31 cellular contexts compared by ENCODE assay signal in the genomic region with DNA sequence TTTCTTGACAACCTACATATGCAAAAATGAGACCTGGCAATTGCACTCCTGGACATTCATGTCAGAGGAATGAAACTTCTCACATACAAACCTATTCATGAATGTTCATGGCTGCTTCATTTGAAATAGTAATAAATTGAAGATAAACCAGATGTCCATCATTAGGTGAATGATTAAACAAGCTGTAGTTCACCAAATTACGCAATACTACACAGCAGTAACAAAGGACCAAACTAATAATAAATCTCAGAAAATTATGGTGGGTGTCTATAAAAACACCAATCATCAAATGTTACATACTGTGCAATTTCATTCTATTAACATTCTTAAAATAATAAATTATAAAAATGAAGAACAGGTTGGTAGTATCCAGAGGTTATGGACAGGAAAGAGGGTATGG. TPM values are rescaled to one million over a fixed set of nuclear protein-coding genes. Genes with fewer than 3 reads are reported as not detected.
"Had no signal": no experiment of that assay in that cellular context is flagged by ENCODE, and none has a peak within 500 bp of the region (broad histone marks: within the 10 kb centered on the region; RNA-seq: fewer than 3 reads in every experiment).

No MANE protein-coding gene starts in this region.

- DNase-seq: activated B cell treated with CpG ODN at 0.5 μM for 24 hours; activated CD4-positive, alpha-beta memory T cell treated with anti-CD3 and anti-CD28 coated beads, Interleukin-2, amount 10 ng/mL, durations not matched to agents 7 days and 5 days; activated CD4-positive, alpha-beta T cell treated with anti-CD3 and anti-CD28 coated beads for 48 hours; activated CD4-positive, alpha-beta T cell treated with anti-CD3 and anti-CD28 coated beads, Interleukin-2, amount 10 ng/mL, durations not matched to agents 7 days and 5 days; activated CD4-positive, alpha-beta T cell treated with anti-CD3 and anti-CD28 coated beads, Interleukin-2, amount 50 U/mL, for 48 hours; activated CD4-positive, CD25-positive, alpha-beta regulatory T cell treated with anti-CD3 and anti-CD28 coated beads, Interleukin-2, amount 50 U/mL, for 72 hours; activated CD8-positive, alpha-beta memory T cell treated with anti-CD3 and anti-CD28 coated beads for 24 hours; activated CD8-positive, alpha-beta memory T cell treated with anti-CD3 and anti-CD28 coated beads, Interleukin-2, amount 10 ng/mL, durations not matched to agents 7 days and 5 days; activated CD8-positive, alpha-beta memory T cell treated with anti-CD3 and anti-CD28 coated beads, Interleukin-2, amount 50 U/mL, for 48 hours; activated CD8-positive, alpha-beta T cell treated with anti-CD3 and anti-CD28 coated beads, Interleukin-2, amount 10 ng/mL, durations not matched to agents 7 days and 5 days; activated effector memory CD4-positive, alpha-beta T cell treated with Interleukin-2 at 50 U/mL for 16 hours; activated gamma-delta T cell; activated naive CD4-positive, alpha-beta T cell treated with anti-CD3 and anti-CD28 coated beads, Interleukin-2, amount 10 ng/mL, durations not matched to agents 7 days and 5 days; activated naive CD4-positive, alpha-beta T cell treated with Interleukin-2 at 50 U/mL for 16 hours; activated naive CD8-positive, alpha-beta T cell treated with anti-CD3 and anti-CD28 coated beads, Interleukin-2, amount 10 ng/mL, durations not matched to agents 7 days and 5 days; activated naive CD8-positive, alpha-beta T cell treated with anti-CD3 and anti-CD28 coated beads, Interleukin-2, amount 50 U/mL, for 24 hours; activated T-cell treated with anti-CD3 and anti-CD28 coated beads, Interleukin-2, amount 50 U/mL, for 24 hours; activated T-cell treated with anti-CD3 and anti-CD28 coated beads, Interleukin-2, amount 50 U/mL, for 48 hours; amygdala; anterior cingulate cortex; caudate nucleus; cerebellar nuclear complex; T-helper 1 cell; T-helper 2 cell; T-helper 9 cell had no signal

- FAIRE-seq: bronchial epithelial cell, TTC549 had no signal

- H3K4me1 ChIP-seq: ascending aorta had no signal

- H3K36me3 ChIP-seq: ascending aorta, cardiac muscle cell had no signal

- H3K4me3 ChIP-seq: ascending aorta, cardiac muscle cell had no signal

- H3K27ac ChIP-seq: ascending aorta, cardiac muscle cell, VCaP had no signal

- H3K27me3 ChIP-seq: ascending aorta, cardiac muscle cell had no signal

- ATAC-seq: activated CD8-positive, alpha-beta memory T cell treated with anti-CD3 and anti-CD28 coated beads, Interleukin-2, amount 10 ng/mL, durations not matched to agents 7 days and 5 days; activated CD8-positive, alpha-beta T cell treated with anti-CD3 and anti-CD28 coated beads, Interleukin-2, amount 10 ng/mL, durations not matched to agents 7 days and 5 days; activated naive CD8-positive, alpha-beta T cell treated with anti-CD3 and anti-CD28 coated beads, Interleukin-2, amount 50 U/mL, for 24 hours had no signal

- H3K9me3 ChIP-seq: ascending aorta had no signal

RNA-seq across cellular contexts. Expression of gene DOK6, which starts 13.5 kb away (rescaled TPM):
- total RNA-seq: activated B cell treated with CpG ODN at 0.5 μM for 24 hours; activated CD4-positive, alpha-beta memory T cell treated with anti-CD3 and anti-CD28 coated beads, Interleukin-2, amount 10 ng/mL, durations not matched to agents 7 days and 5 days; activated CD4-positive, alpha-beta T cell treated with anti-CD3 and anti-CD28 coated beads, Interleukin-2, amount 10 ng/mL, durations not matched to agents 7 days and 5 days; activated CD8-positive, alpha-beta memory T cell treated with anti-CD3 and anti-CD28 coated beads, Interleukin-2, amount 10 ng/mL, durations not matched to agents 7 days and 5 days; activated CD8-positive, alpha-beta T cell treated with anti-CD3 and anti-CD28 coated beads, Interleukin-2, amount 10 ng/mL, durations not matched to agents 7 days and 5 days; activated naive CD8-positive, alpha-beta T cell treated with anti-CD3 and anti-CD28 coated beads, Interleukin-2, amount 10 ng/mL, durations not matched to agents 7 days and 5 days; activated T-helper 2 cell treated with anti-CD3 and anti-CD28 coated beads, Interferon-gamma antibody, Interleukin-2, Interleukin-4, amounts not matched to agents 10 μg/mL and 5 μg/mL and 100 μg/mL, durations not matched to agents 14 hours and 24 hours and 36 hours; ascending aorta; bronchial epithelial cell had no signal
